In the genomic region with DNA sequence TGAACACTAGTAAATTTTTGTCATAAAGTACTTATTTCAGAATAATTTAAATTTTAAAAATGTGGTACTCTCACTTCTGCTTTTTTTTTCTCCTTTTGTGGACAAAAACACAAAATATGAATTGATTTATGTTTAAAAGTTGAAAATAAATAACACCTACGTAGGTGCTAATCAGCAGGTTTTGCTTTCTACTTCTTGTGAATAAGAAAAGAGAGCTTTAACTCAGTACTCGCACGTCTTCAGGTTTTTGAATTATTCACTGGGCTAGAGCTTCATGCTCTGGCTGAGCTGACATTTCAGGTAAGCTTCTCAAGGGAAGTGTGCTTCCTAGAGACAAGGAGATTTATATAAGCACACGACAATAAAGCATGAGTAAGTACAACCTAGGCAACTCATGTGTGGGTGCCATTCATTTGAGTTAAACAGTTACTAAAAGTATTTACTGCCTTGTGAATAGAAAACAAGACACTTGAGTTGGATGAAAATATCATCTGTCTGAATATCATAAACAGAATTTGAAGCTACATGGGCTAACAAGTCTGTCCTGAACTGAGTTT, we compare ENCODE assay signal across 23 cellular contexts.
"Had no signal": no experiment of that assay in that cellular context is flagged by ENCODE, and none has a peak within 500 bp of the region (broad histone marks: within the 10 kb centered on the region; RNA-seq: fewer than 3 reads in every experiment).

No MANE protein-coding gene starts in this region.

- H3K4me3 Mint-ChIP-seq: activated B cell treated with CpG ODN at 0.5 μM for 24 hours; activated CD4-positive, alpha-beta memory T cell treated with anti-CD3 and anti-CD28 coated beads, Interleukin-2, amount 10 ng/mL, durations not matched to agents 7 days and 5 days; activated CD8-positive, alpha-beta memory T cell treated with anti-CD3 and anti-CD28 coated beads, Interleukin-2, amount 10 ng/mL, durations not matched to agents 7 days and 5 days; activated naive CD8-positive, alpha-beta T cell treated with anti-CD3 and anti-CD28 coated beads for 36 hours; activated T-helper 17 cell treated with anti-CD3 and anti-CD28 coated beads, Interleukin-2, amount 50 U/mL, for 72 hours; endodermal cell; nephron; T-cell had no signal

- H2AFZ ChIP-seq: parathyroid adenoma had no signal

- H3K9me3 ChIP-seq: gastrocnemius medialis, sigmoid colon, thyroid gland had no signal

- H3K36me3 ChIP-seq: cardiac muscle cell, gastrocnemius medialis, sigmoid colon, thyroid gland had no signal

- H3K27me3 ChIP-seq: cardiac muscle cell, gastrocnemius medialis, sigmoid colon, thyroid gland had no signal

- H3K9ac ChIP-seq: parathyroid adenoma had no signal

- H3K4me1 ChIP-seq: gastrocnemius medialis, parathyroid adenoma, sigmoid colon, thyroid gland had no signal

- H3K27ac ChIP-seq: cardiac muscle cell, gastrocnemius medialis, parathyroid adenoma, sigmoid colon, thyroid gland had no signal

- ATAC-seq: activated CD8-positive, alpha-beta memory T cell treated with anti-CD3 and anti-CD28 coated beads, Interleukin-2, amount 10 ng/mL, durations not matched to agents 7 days and 5 days; activated T-helper 17 cell treated with anti-CD3 and anti-CD28 coated beads, Interleukin-2, amount 50 U/mL, for 72 hours; gastrocnemius medialis; left colon; T-cell had no signal

- H3K27me3 Mint-ChIP-seq: activated B cell treated with CpG ODN at 0.5 μM for 24 hours; activated CD4-positive, alpha-beta memory T cell treated with anti-CD3 and anti-CD28 coated beads, Interleukin-2, amount 10 ng/mL, durations not matched to agents 7 days and 5 days; activated CD8-positive, alpha-beta memory T cell treated with anti-CD3 and anti-CD28 coated beads, Interleukin-2, amount 10 ng/mL, durations not matched to agents 7 days and 5 days; activated naive CD8-positive, alpha-beta T cell treated with anti-CD3 and anti-CD28 coated beads for 36 hours; activated T-helper 17 cell treated with anti-CD3 and anti-CD28 coated beads, Interleukin-2, amount 50 U/mL, for 72 hours; T-cell had no signal

- H3K27ac Mint-ChIP-seq: activated B cell treated with CpG ODN at 0.5 μM for 24 hours; activated CD4-positive, alpha-beta memory T cell treated with anti-CD3 and anti-CD28 coated beads, Interleukin-2, amount 10 ng/mL, durations not matched to agents 7 days and 5 days; activated CD8-positive, alpha-beta memory T cell treated with anti-CD3 and anti-CD28 coated beads, Interleukin-2, amount 10 ng/mL, durations not matched to agents 7 days and 5 days; activated naive CD8-positive, alpha-beta T cell treated with anti-CD3 and anti-CD28 coated beads for 36 hours; activated T-helper 17 cell treated with anti-CD3 and anti-CD28 coated beads, Interleukin-2, amount 50 U/mL, for 72 hours; endodermal cell; T-cell had no signal

- H3K9me3 Mint-ChIP-seq: activated naive CD8-positive, alpha-beta T cell treated with anti-CD3 and anti-CD28 coated beads for 36 hours; activated T-helper 17 cell treated with anti-CD3 and anti-CD28 coated beads, Interleukin-2, amount 50 U/mL, for 72 hours had no signal

- H3K4me3 ChIP-seq: cardiac muscle cell, gastrocnemius medialis, lung, sigmoid colon, thyroid gland had no signal

- H3K4me1 Mint-ChIP-seq: activated B cell treated with CpG ODN at 0.5 μM for 24 hours; activated CD4-positive, alpha-beta memory T cell treated with anti-CD3 and anti-CD28 coated beads, Interleukin-2, amount 10 ng/mL, durations not matched to agents 7 days and 5 days; activated CD8-positive, alpha-beta memory T cell treated with anti-CD3 and anti-CD28 coated beads, Interleukin-2, amount 10 ng/mL, durations not matched to agents 7 days and 5 days; activated naive CD8-positive, alpha-beta T cell treated with anti-CD3 and anti-CD28 coated beads for 36 hours; activated T-helper 17 cell treated with anti-CD3 and anti-CD28 coated beads, Interleukin-2, amount 50 U/mL, for 72 hours; T-cell had no signal

- H3K36me3 Mint-ChIP-seq: activated CD8-positive, alpha-beta memory T cell treated with anti-CD3 and anti-CD28 coated beads, Interleukin-2, amount 10 ng/mL, durations not matched to agents 7 days and 5 days; activated naive CD8-positive, alpha-beta T cell treated with anti-CD3 and anti-CD28 coated beads for 36 hours; T-cell had no signal

- DNase-seq: activated B cell treated with CpG ODN at 0.5 μM for 24 hours; activated CD4-positive, alpha-beta memory T cell treated with anti-CD3 and anti-CD28 coated beads, Interleukin-2, amount 10 ng/mL, durations not matched to agents 7 days and 5 days; activated CD4-positive, alpha-beta T cell treated with anti-CD3 and anti-CD28 coated beads for 4 hours; activated CD8-positive, alpha-beta memory T cell treated with anti-CD3 and anti-CD28 coated beads, Interleukin-2, amount 10 ng/mL, durations not matched to agents 7 days and 5 days; activated naive CD4-positive, alpha-beta T cell; activated naive CD8-positive, alpha-beta T cell treated with anti-CD3 and anti-CD28 coated beads for 36 hours; activated T-cell treated with anti-CD3 and anti-CD28 coated beads, Interleukin-2, amount 50 U/mL, for 1 hour; amniotic stem cell; endodermal cell; erythroblast; gastrocnemius medialis; left colon; midbrain; sigmoid colon; stimulated activated CD4-positive, alpha-beta T cell treated with anti-CD3 and anti-CD28 coated beads, Interleukin-4, amount 100 ng/mL, for 4 hours; stimulated activated naive CD4-positive, alpha-beta T cell treated with Interleukin-2 at 50 U/mL for 16 hours; T-cell; thyroid gland had no signal

- H3K79me2 ChIP-seq: parathyroid adenoma had no signal
